Comparison of ENCODE assay signal across 1 cellular context in the genomic region with DNA sequence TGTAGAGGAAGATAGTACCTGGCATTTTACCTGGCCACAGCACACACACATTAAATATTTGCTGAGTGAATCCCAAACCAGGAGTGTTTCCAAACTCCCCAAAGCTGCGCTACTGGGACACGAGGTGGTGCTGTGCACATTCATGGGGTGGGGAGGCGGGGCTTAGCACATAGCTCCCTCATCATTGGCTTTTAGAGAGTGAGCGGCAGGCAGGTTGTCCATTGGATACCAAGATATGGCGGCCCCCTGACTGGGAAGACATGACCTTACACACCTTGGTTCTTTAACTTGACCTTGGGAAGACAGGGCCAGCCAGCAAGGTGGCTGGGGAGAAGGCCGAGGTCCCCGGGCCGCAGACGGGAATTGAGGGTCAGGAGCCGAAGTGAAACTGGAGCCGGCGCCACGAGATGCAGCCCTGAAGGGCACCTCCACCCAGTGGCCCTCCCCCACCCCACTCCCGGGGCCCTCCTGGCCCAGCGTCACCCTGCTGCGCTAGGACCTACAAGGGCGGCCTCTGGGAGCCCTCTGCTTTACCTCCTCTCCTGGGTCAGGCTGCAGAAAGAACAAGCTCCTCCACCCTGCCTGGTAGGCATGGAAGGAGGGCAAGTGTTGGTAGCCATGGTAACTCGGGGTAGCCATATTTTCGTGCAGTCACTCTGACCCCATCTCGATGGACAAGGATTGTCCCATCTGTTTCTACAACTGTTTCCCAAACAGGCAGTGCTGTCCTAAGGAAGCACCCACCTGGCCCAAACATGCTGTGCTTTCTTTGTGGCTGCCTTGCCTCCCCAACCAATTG.
TF ChIP-seq lines count a peak whose summit lies in the region.

No MANE protein-coding gene starts in this region.

TF ChIP-seq in GM12878, 131 proteins besides CTCF, POLR2A, EP300 and RAD21:
- TF ChIP-seq, protein P1, sequence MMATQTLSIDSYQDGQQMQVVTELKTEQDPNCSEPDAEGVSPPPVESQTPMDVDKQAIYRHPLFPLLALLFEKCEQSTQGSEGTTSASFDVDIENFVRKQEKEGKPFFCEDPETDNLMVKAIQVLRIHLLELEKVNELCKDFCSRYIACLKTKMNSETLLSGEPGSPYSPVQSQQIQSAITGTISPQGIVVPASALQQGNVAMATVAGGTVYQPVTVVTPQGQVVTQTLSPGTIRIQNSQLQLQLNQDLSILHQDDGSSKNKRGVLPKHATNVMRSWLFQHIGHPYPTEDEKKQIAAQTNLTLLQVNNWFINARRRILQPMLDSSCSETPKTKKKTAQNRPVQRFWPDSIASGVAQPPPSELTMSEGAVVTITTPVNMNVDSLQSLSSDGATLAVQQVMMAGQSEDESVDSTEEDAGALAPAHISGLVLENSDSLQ (IDR thresholded peaks at IDR 0.05) = peak; percentile 81
- no peak for TF ChIP-seq BCL11A (IDR thresholded peaks at IDR 0.05; ENCODE audit: low read depth, low read length)
- TF ChIP-seq, protein P2, sequence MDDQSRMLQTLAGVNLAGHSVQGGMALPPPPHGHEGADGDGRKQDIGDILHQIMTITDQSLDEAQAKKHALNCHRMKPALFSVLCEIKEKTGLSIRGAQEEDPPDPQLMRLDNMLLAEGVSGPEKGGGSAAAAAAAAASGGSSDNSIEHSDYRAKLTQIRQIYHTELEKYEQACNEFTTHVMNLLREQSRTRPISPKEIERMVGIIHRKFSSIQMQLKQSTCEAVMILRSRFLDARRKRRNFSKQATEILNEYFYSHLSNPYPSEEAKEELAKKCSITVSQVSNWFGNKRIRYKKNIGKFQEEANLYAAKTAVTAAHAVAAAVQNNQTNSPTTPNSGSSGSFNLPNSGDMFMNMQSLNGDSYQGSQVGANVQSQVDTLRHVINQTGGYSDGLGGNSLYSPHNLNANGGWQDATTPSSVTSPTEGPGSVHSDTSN (IDR thresholded peaks at IDR 0.05; ENCODE audit: insufficient replicate concordance, low read depth, low read length) = peak; percentile 60
